ENCODE assay signal across 1 cellular context in the genomic region with DNA sequence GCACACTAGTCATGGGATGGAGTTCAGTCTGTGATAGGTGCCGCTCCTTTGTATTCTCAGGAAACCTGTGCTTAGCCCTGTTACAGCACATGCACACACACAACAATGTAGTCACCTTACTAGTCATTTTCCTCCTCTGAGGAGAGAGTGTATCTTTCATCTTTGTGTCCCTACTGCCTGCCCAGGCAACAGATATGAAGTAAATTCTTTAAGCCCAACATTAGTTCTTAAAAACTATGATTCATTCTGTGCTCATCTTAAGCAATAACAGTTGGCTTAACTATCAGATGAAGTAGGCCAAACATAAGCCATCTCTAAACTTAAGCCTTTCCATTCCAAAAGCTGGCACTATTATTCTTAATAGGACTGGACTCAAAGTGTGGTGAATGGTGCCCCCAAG.
TF ChIP-seq lines count a peak whose summit lies in the region.

No MANE protein-coding gene starts in this region.

TF ChIP-seq in IMR-90, 13 proteins besides CTCF, POLR2A, EP300 and RAD21:
- peak; percentile 70; the same call in 1 of the 2 replicates for TF ChIP-seq CEBPB (IDR thresholded peaks at IDR 0.05; ENCODE audit: low read depth, low read length)
- no peak for TF ChIP-seq CHD1 (IDR thresholded peaks at IDR 0.05; ENCODE audit: low read depth, low read length)
